ENCODE assay signal across 1 cellular context in genomic region chr19:38557205-38557799, GRCh38.
A peak's percentile ranks its signal among the peaks of the same experiment; 100 is the strongest.
TF ChIP-seq lines count a peak whose summit lies in the region.

No MANE protein-coding gene starts in this region.

TF ChIP-seq in K562, 482 proteins besides CTCF, POLR2A, EP300 and RAD21 (continued from another document and continues in another):
- no peak for TF ChIP-seq CGGBP1 (CRISPR knock-in tag; IDR thresholded peaks at IDR 0.05)
- TF ChIP-seq DDX20 (tag; IDR thresholded peaks at IDR 0.05; ENCODE audit: low read depth) = no peak
- TF ChIP-seq NCOA1 (IDR thresholded peaks at IDR 0.05; ENCODE audit: low read depth) = peak; percentile 67; the same call in 1 of the 2 replicates
- peak; percentile 69 for TF ChIP-seq MAFK (IDR thresholded peaks at IDR 0.05; ENCODE audit: low read length)
- TF ChIP-seq MBD1 (CRISPR knock-in tag; IDR thresholded peaks at IDR 0.05) = no peak
- TF ChIP-seq SRSF7 (optimal IDR thresholded peaks at IDR 0.05; ENCODE audit: low read depth, low read length) = no peak
- no peak for TF ChIP-seq ZNF347 (CRISPR knock-in tag; IDR thresholded peaks at IDR 0.05; ENCODE audit: low read depth)
- peak; percentile 85 for TF ChIP-seq MEIS2 (IDR thresholded peaks at IDR 0.05; ENCODE audit: partially characterized antibody)
- TF ChIP-seq MTA3 (IDR thresholded peaks at IDR 0.05; ENCODE audit: borderline replicate concordance) = peak; percentile 79
- TF ChIP-seq HMBOX1 (IDR thresholded peaks at IDR 0.05) = peak; percentile 65
- TF ChIP-seq ZNF511 (CRISPR knock-in tag; IDR thresholded peaks at IDR 0.05) = no peak
- TF ChIP-seq MTF1 (CRISPR knock-in tag; IDR thresholded peaks at IDR 0.05; ENCODE audit: borderline replicate concordance) = no peak
- no peak for TF ChIP-seq KLF10 (CRISPR knock-in tag; IDR thresholded peaks at IDR 0.05)
- TF ChIP-seq ZNF696 (CRISPR knock-in tag; conservative IDR thresholded peaks at IDR 0.05) = no peak
- no peak for TF ChIP-seq CBX8 (IDR thresholded peaks at IDR 0.05; ENCODE audit: borderline replicate concordance, extremely low read depth, low read depth, low read length, poor library complexity, severe bottlenecking)
- TF ChIP-seq MYC (IDR thresholded peaks at IDR 0.05; ENCODE audit: low read depth, low read length) = peak; percentile 66
- no peak for TF ChIP-seq MYC (CRISPR knock-in tag; IDR thresholded peaks at IDR 0.05; ENCODE audit: borderline replicate concordance, low read depth)
- peak; percentile 34; the same call in 1 of the 2 replicates for TF ChIP-seq ZBTB2 (IDR thresholded peaks at IDR 0.05)
- peak in 1 of 2 experiments; percentile 91; a peak in 2 of 4 replicates for TF ChIP-seq HDAC1 (IDR thresholded peaks at IDR 0.05)
- TF ChIP-seq ARHGAP35 (IDR thresholded peaks at IDR 0.05; ENCODE audit: partially characterized antibody) = no peak
- peak in 1 of 2 experiments; percentile 69; a peak in 2 of 4 replicates for TF ChIP-seq TRIM24 (IDR thresholded peaks at IDR 0.05)
- 0 out of 2 replicates have a peak, but pooled peaks have one; percentile 19 for TF ChIP-seq XRCC5 (IDR thresholded peaks at IDR 0.05; ENCODE audit: low read depth, low read length)
- no peak for TF ChIP-seq ZNF282 (CRISPR knock-in tag; IDR thresholded peaks at IDR 0.05)
- TF ChIP-seq HOMEZ (CRISPR knock-in tag; IDR thresholded peaks at IDR 0.05) = no peak
- TF ChIP-seq ZEB2 (IDR thresholded peaks at IDR 0.05) = peak; percentile 66
- TF ChIP-seq ATF7 (IDR thresholded peaks at IDR 0.05) = peak; percentile 80
- TF ChIP-seq SIX5 (IDR thresholded peaks at IDR 0.05; ENCODE audit: borderline replicate concordance in 1 of 2, insufficient read depth in 1 of 2, low read depth in 1 of 2, low read length in 2 of 2) = no peak
- TF ChIP-seq ZBED1 (IDR thresholded peaks at IDR 0.05) = no peak
- TF ChIP-seq CTBP1 (IDR thresholded peaks at IDR 0.05; ENCODE audit: borderline replicate concordance) = peak; percentile 72; the same call in 1 of the 2 replicates
- peak; percentile 91 to 92 for TF ChIP-seq KDM1A (IDR thresholded peaks at IDR 0.05)
- TF ChIP-seq KHSRP (IDR thresholded peaks at IDR 0.05) = no peak
- TF ChIP-seq ZFX (CRISPR knock-in tag; IDR thresholded peaks at IDR 0.05) = peak; percentile 59
- no peak for TF ChIP-seq PHF20 (IDR thresholded peaks at IDR 0.05; ENCODE audit: partially characterized antibody)
- no peak; the same call in 1 of the 2 replicates for TF ChIP-seq SPI1 (IDR thresholded peaks at IDR 0.05; ENCODE audit: borderline replicate concordance, low read depth, low read length)
- TF ChIP-seq TAL1 (IDR thresholded peaks at IDR 0.05) = peak; percentile 56
- peak; percentile 92 for TF ChIP-seq SMARCA4 (IDR thresholded peaks at IDR 0.05)
- peak; percentile 16 for TF ChIP-seq TAF9B (IDR thresholded peaks at IDR 0.05; ENCODE audit: partially characterized antibody)
- TF ChIP-seq ZKSCAN1 (IDR thresholded peaks at IDR 0.05; ENCODE audit: low read depth, low read length) = peak; percentile 71; the same call in 1 of the 2 replicates
- TF ChIP-seq PTBP1 (IDR thresholded peaks at IDR 0.05; ENCODE audit: low read depth, low read length) = no peak
- 0 out of 2 replicates have a peak, but pooled peaks have one; percentile 52 for TF ChIP-seq KAT7 (CRISPR knock-in tag; IDR thresholded peaks at IDR 0.05; ENCODE audit: borderline replicate concordance)
- peak; percentile 35; the same call in 1 of the 2 replicates for TF ChIP-seq MYNN (IDR thresholded peaks at IDR 0.05)
- TF ChIP-seq MYNN (CRISPR knock-in tag; IDR thresholded peaks at IDR 0.05) = no peak
- TF ChIP-seq NFYB (IDR thresholded peaks at IDR 0.05; ENCODE audit: extremely low read depth, insufficient read length) = no peak
- TF ChIP-seq ETV6 (IDR thresholded peaks at IDR 0.05; ENCODE audit: borderline replicate concordance in 1 of 2, low read depth in 2 of 2, low read length in 1 of 2) = no peak
- no peak for TF ChIP-seq ETV6 (CRISPR knock-in tag; IDR thresholded peaks at IDR 0.05; ENCODE audit: borderline replicate concordance)
- TF ChIP-seq RBBP5 (IDR thresholded peaks at IDR 0.05; ENCODE audit: borderline replicate concordance, insufficient read depth, low read length, poor library complexity, severe bottlenecking) = peak; percentile 23
- TF ChIP-seq ZNF41 (CRISPR knock-in tag; conservative IDR thresholded peaks at IDR 0.05) = no peak
- peak; percentile 47 to 79; a peak in 3 of 4 replicates for TF ChIP-seq MAZ (CRISPR knock-in tag; conservative IDR thresholded peaks at IDR 0.05 in 1 of 2, IDR thresholded peaks at IDR 0.05 in 1 of 2)
- TF ChIP-seq ZNF75A (CRISPR knock-in tag; IDR thresholded peaks at IDR 0.05) = no peak
- no peak for TF ChIP-seq ATF4 (CRISPR knock-in tag; IDR thresholded peaks at IDR 0.05)
- no peak for TF ChIP-seq NFXL1 (CRISPR knock-in tag; IDR thresholded peaks at IDR 0.05)
- TF ChIP-seq BRD9 (IDR thresholded peaks at IDR 0.05; ENCODE audit: low read depth, partially characterized antibody) = no peak
- TF ChIP-seq VEZF1 (CRISPR knock-in tag; IDR thresholded peaks at IDR 0.05) = peak; percentile 64
- 0 out of 2 replicates have a peak, but pooled peaks have one; percentile 6 for TF ChIP-seq FOXP1 (CRISPR knock-in tag; IDR thresholded peaks at IDR 0.05)
- no peak for TF ChIP-seq DACH1 (IDR thresholded peaks at IDR 0.05; ENCODE audit: partially characterized antibody)
- TF ChIP-seq ZNF780A (CRISPR knock-in tag; IDR thresholded peaks at IDR 0.05) = no peak
- TF ChIP-seq NFIC (IDR thresholded peaks at IDR 0.05) = peak; percentile 48; the same call in 1 of the 2 replicates
- peak; percentile 3; the same call in 1 of the 2 replicates for TF ChIP-seq ARID2 (IDR thresholded peaks at IDR 0.05)
- no peak for TF ChIP-seq ZNF3 (CRISPR knock-in tag; IDR thresholded peaks at IDR 0.05)
- peak; percentile 71 for TF ChIP-seq NCOR1 (IDR thresholded peaks at IDR 0.05)
- TF ChIP-seq SRF (CRISPR knock-in tag; IDR thresholded peaks at IDR 0.05) = no peak
- peak; percentile 66 for TF ChIP-seq EP400 (IDR thresholded peaks at IDR 0.05)
- 0 out of 2 replicates have a peak, but pooled peaks have one; percentile 56 for TF ChIP-seq AFF4 (CRISPR knock-in tag; IDR thresholded peaks at IDR 0.05)
- TF ChIP-seq MIER1 (IDR thresholded peaks at IDR 0.05; ENCODE audit: low read depth) = no peak
- no peak for TF ChIP-seq SIN3B (IDR thresholded peaks at IDR 0.05; ENCODE audit: low read depth)
- TF ChIP-seq GABPA (tag; conservative IDR thresholded peaks at IDR 0.05; ENCODE audit: low read depth) = peak; percentile 29; the same call in 1 of the 2 replicates
- no peak for TF ChIP-seq NR4A1 (CRISPR knock-in tag; IDR thresholded peaks at IDR 0.05)
- no peak for TF ChIP-seq NR4A1 (tag; IDR thresholded peaks at IDR 0.05)
- no peak for TF ChIP-seq MCM2 (IDR thresholded peaks at IDR 0.05; ENCODE audit: low read depth)
- TF ChIP-seq STAT5B (CRISPR knock-in tag; IDR thresholded peaks at IDR 0.05) = no peak
- TF ChIP-seq CBFA2T2 (conservative IDR thresholded peaks at IDR 0.05) = peak; percentile 66
- TF ChIP-seq TBL1XR1 (IDR thresholded peaks at IDR 0.05; ENCODE audit: low read length in 2 of 2) = peak in 1 of 2 experiments; percentile 52; a peak in 1 of 4 replicates
- no peak for TF ChIP-seq ZFPM2 (CRISPR knock-in tag; IDR thresholded peaks at IDR 0.05)
